In the genomic region with DNA sequence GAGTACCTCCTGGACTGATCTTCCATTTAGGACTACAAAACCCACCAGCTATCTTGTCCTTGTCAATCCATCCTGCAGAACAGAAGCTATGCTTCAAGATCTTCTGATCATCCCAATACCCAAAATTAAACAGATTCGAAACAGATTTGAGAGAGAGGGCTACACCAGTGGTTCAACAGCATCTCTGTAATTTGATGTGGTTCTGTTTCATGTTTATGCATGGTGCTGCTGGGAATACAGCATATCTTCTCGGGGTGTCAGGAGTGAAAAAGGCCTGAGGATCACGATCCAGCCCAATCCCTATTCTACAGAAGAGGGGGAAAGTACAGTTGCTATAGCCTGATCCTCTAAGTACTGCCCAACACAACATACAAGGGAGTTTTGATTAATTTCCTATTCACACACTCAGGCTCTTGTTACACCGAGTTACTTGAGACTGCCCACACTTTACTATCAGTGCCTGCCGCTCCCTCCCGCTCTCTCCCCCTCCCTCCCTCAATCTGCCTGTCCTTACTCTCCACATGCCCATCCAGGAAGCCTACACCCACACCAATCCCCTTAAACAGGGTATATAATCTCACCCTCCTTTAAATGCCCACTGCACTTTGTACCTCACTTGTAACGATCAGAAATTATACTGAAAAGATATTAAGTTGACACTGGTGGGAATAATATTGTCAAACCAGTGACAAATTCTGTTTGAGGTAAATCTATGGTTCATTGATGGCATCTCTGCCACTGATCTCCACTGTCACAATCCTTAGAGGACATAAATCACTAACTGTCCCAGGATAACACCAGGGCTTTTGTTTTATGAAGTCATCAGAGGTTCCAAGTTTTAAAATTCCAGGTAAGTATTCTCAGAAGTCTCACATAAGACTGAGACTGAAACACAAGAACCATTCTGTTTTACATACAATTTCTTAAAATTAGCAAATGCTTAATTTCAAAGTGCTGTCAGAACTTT, we compare ENCODE assay signal across 13 cellular contexts.
DNase-seq lines count a peak whose midpoint lies in the region; ATAC-seq, FAIRE-seq and TF ChIP-seq lines count a peak whose summit lies in the region.
"Had no signal": no experiment of that assay in that cellular context is flagged by ENCODE, and none has a peak within 500 bp of the region (broad histone marks: within the 10 kb centered on the region; RNA-seq: fewer than 3 reads in every experiment).

No MANE protein-coding gene starts in this region.

- no peaks in the 10 kb centered on the region for H3K9me3 Mint-ChIP-seq in mesothelial cell of epicardium
- H3K9me3 Mint-ChIP-seq in activated T-helper 17 cell treated with anti-CD3 and anti-CD28 coated beads, Interleukin-2, amount 50 U/mL, for 72 hours, result no peaks in the 10 kb centered on the region

- in situ Hi-C loops in HepG2 (cut with HindIII; ENCODE audit: extremely low pct_ligation_motif_present, low pct_unique_long_range_greater_than_20kb), result loop anchor here (25.0 kb wide), 1 partner anchor 682 kb away; no protein-coding TSS in a partner anchor
- in situ Hi-C loops in GM12878 (cut with MboI), result loop anchor here (25.0 kb wide), 2 partner anchors 557 to 682 kb away; no protein-coding TSS in a partner anchor

- H3K27ac ChIP-seq in HepG2 (ENCODE audit: extremely low read length, insufficient read depth, low read length) (no peak overlapping the region), right lobe of liver (no peak overlapping the region), GM12878 (ENCODE audit: control insufficient read depth, insufficient read depth) (no peak overlapping the region)

- DNase-seq in HepG2 (ENCODE audit: low spot score) (no peak), right lobe of liver (no peak), GM12878 (ENCODE audit: low read depth, low spot score) (no peak), mesothelial cell of epicardium (ENCODE audit: low spot score in 2 of 2, unreplicated experiment in 2 of 2) (no peak), GF-D8 (lab: John Stamatoyannopoulos, UW) (no peak), NCI-H1048 (lab: John Stamatoyannopoulos, UW) (no peak), midbrain (lab: John Stamatoyannopoulos, UW) (no peak)
- DNase-seq: activated CD8-positive, alpha-beta memory T cell treated with anti-CD3 and anti-CD28 coated beads for 24 hours; left cardiac atrium; NK-92 treated with Interleukin-12 subunit alpha and Interleukin-12 subunit beta, amount 100 ng/mL, for 24 hours had no signal

- TF ChIP-seq RAD21 in HepG2 (CRISPR knock-in tag; IDR thresholded peaks at IDR 0.05) (no peak), GM12878 (IDR thresholded peaks at IDR 0.05; ENCODE audit: insufficient read depth, low read depth, low read length) (no peak)

- intact Hi-C loops in HepG2 (cut with micrococcal nuclease; ENCODE audit: unreplicated experiment) (no loop called here), right lobe of liver (cut with DNase I) (no loop called here), GM12878 (cut with micrococcal nuclease; ENCODE audit: unreplicated experiment) (no loop called here)

- H3K4me1 Mint-ChIP-seq in mesothelial cell of epicardium, result peaks cover 34% of the 10 kb centered on the region
- H3K4me1 Mint-ChIP-seq in activated T-helper 17 cell treated with anti-CD3 and anti-CD28 coated beads, Interleukin-2, amount 50 U/mL, for 72 hours, result peaks cover 35% of the 10 kb centered on the region

- H3K9ac ChIP-seq in HepG2 (ENCODE audit: insufficient read depth, low read depth, low read length) (no peak overlapping the region), GM12878 (ENCODE audit: control insufficient read depth, insufficient read depth, low read length) (no peak overlapping the region)

- peak overlapping the region; percentile 3 for H3K27ac Mint-ChIP-seq in mesothelial cell of epicardium
- H3K27ac Mint-ChIP-seq in activated T-helper 17 cell treated with anti-CD3 and anti-CD28 coated beads, Interleukin-2, amount 50 U/mL, for 72 hours, result no peak overlapping the region

- no peak overlapping the region for H3K4me2 ChIP-seq in HepG2 (ENCODE audit: low read depth, low read length)
- H3K4me2 ChIP-seq in GM12878 (ENCODE audit: control insufficient read depth, insufficient read depth), result peak overlapping the region; percentile 30

- RAD21 ChIA-PET in GM12878 (lab: Charles Lee; ENCODE audit: unreplicated experiment), result no interaction called here

- BruUV-seq in HepG2 (replicated peaks; lab: Mats Ljungman, UMichigan), result TSS peak; percentile 1
- BruUV-seq in GM12878 (replicated peaks; lab: Mats Ljungman, UMichigan), result TSS peak; percentile 4

- H3K4me1 ChIP-seq in HepG2 (ENCODE audit: insufficient read depth, low read length), result peaks cover 42% of the 10 kb centered on the region
- H3K4me1 ChIP-seq in right lobe of liver, result peaks cover 0 to 6% (median 0%) of the 10 kb centered on the region in 4 donors
- peaks cover 27% of the 10 kb centered on the region for H3K4me1 ChIP-seq in GM12878 (ENCODE audit: control insufficient read depth, insufficient read depth, low read length)

- SMC1A ChIA-PET in GM12878 (lab: Charles Lee; ENCODE audit: uncharacterized antibody, unreplicated experiment), result interaction anchor here (1.2 kb wide), 1 partner anchor 693 kb away, joined by 6 read pairs; no protein-coding TSS in a partner anchor

- H3K79me2 ChIP-seq in HepG2 (ENCODE audit: insufficient read depth, low read length), result peaks cover 87% of the 10 kb centered on the region
- H3K79me2 ChIP-seq in GM12878 (ENCODE audit: control insufficient read depth, insufficient read depth, low read length), result peaks cover 86% of the 10 kb centered on the region

- FAIRE-seq in HepG2 (lab: Jason Lieb, UNC) (no peak), GM12878 (lab: Jason Lieb, UNC) (no peak)
- FAIRE-seq: endothelial cell of umbilical vein, TTC549 had no signal

- TF ChIP-seq EP300 in HepG2 (IDR thresholded peaks at IDR 0.05; ENCODE audit: low read depth in 2 of 2, low read length in 2 of 2) (no peak), HepG2 (CRISPR knock-in tag; IDR thresholded peaks at IDR 0.05; ENCODE audit: borderline replicate concordance) (no peak), GM12878 (IDR thresholded peaks at IDR 0.05; ENCODE audit: borderline replicate concordance in 1 of 2, control insufficient read depth in 1 of 2, low read depth in 2 of 2, low read length in 2 of 2) (no peak)

- CTCF ChIA-PET in HepG2 (lab: Yijun Ruan, JAX; ENCODE audit: low intra/inter-chr PET ratio, low total read pairs), result no interaction called here
- CTCF ChIA-PET in GM12878 (lab: Yijun Ruan, JAX), result no interaction called here

- H2AFZ ChIP-seq in HepG2 (ENCODE audit: low read length), result no peak overlapping the region
- H2AFZ ChIP-seq in GM12878 (ENCODE audit: control insufficient read depth, low read depth, low read length), result no peak overlapping the region

- H4K20me1 ChIP-seq in HepG2 (ENCODE audit: insufficient read depth, low read length) (no peaks in the 10 kb centered on the region; the same call in 1 of the 2 replicates), GM12878 (ENCODE audit: control insufficient read depth, insufficient read depth) (peaks cover 7% of the 10 kb centered on the region)

- H3K36me3 ChIP-seq in HepG2 (replicated peaks in 1 of 2; ENCODE audit: control insufficient read depth in 1 of 2, insufficient read depth in 2 of 2, low read length in 2 of 2), result peaks cover 2 to 4% of the 10 kb centered on the region in 2 experiments; a peak in 3 of 5 replicates
- no peaks in the 10 kb centered on the region for H3K36me3 ChIP-seq in right lobe of liver
- H3K36me3 ChIP-seq in GM12878 (ENCODE audit: control insufficient read depth in 2 of 2, insufficient read depth in 2 of 2, low read length in 1 of 2), result peaks cover 3 to 12% of the 10 kb centered on the region in 2 experiments; a peak in 3 of 4 replicates

- H3K4me3 ChIP-seq in HepG2 (replicated peaks in 1 of 3; ENCODE audit: insufficient read depth in 1 of 3, low read depth in 2 of 3, low read length in 3 of 3) (no peak overlapping the region), right lobe of liver (no peak overlapping the region), GM12878 (no peak overlapping the region)

- WGBS in HepG2 (ENCODE audit: low lambda C conversion rate), result 92% methylated on average over 7 of the region's 7 CpGs
- 74% methylated on average over 6 of the region's 7 CpGs for WGBS in right lobe of liver (ENCODE audit: insufficient coverage, low coverage, low lambda C conversion rate, missing lambda C conversion rate)
- WGBS in GM12878 (ENCODE audit: insufficient coverage, insufficient replicate concordance, low lambda C conversion rate, missing lambda C conversion rate), result 91% methylated on average over 7 of the region's 7 CpGs

- H3K9me3 ChIP-seq in HepG2 (ENCODE audit: low read length) (no peaks in the 10 kb centered on the region), right lobe of liver (no peaks in the 10 kb centered on the region), GM12878 (replicated peaks; ENCODE audit: control insufficient read depth, insufficient read depth, low read length) (no peaks in the 10 kb centered on the region)

- no peaks in the 10 kb centered on the region for H3K27me3 ChIP-seq in HepG2 (ENCODE audit: control insufficient read depth in 1 of 2, insufficient read depth in 2 of 2, low read length in 2 of 2)
- H3K27me3 ChIP-seq in right lobe of liver, result peaks cover 0 to 12% of the 10 kb centered on the region in 2 donors
- no peaks in the 10 kb centered on the region for H3K27me3 ChIP-seq in GM12878 (replicated peaks in 1 of 2; ENCODE audit: control insufficient read depth in 2 of 2, insufficient read depth in 2 of 2, low read length in 1 of 2)

- no peak for TF ChIP-seq CTCF in HepG2 (CRISPR knock-in tag; IDR thresholded peaks at IDR 0.05)
- TF ChIP-seq CTCF in right lobe of liver (IDR thresholded peaks at IDR 0.05), result no peak
- no peak for TF ChIP-seq CTCF in GM12878 (IDR thresholded peaks at IDR 0.05 in 2 of 3, conservative IDR thresholded peaks at IDR 0.05 in 1 of 3; ENCODE audit: control insufficient read depth in 2 of 3, extremely low read depth in 1 of 3, insufficient read depth in 1 of 3, low read depth in 3 of 3, low read length in 3 of 3)
- TF ChIP-seq CTCF in mesothelial cell of epicardium (IDR thresholded peaks at IDR 0.05; ENCODE audit: unreplicated experiment), result no peak

- H3K27me3 Mint-ChIP-seq in mesothelial cell of epicardium (ENCODE audit: low read depth), result no peaks in the 10 kb centered on the region
- no peaks in the 10 kb centered on the region for H3K27me3 Mint-ChIP-seq in activated T-helper 17 cell treated with anti-CD3 and anti-CD28 coated beads, Interleukin-2, amount 50 U/mL, for 72 hours

- POLR2A ChIA-PET in HepG2 (lab: Yijun Ruan, JAX), result no interaction called here
- POLR2A ChIA-PET in GM12878 (lab: Charles Lee), result no interaction called here

- no peak overlapping the region for H3K4me3 Mint-ChIP-seq in mesothelial cell of epicardium
- no peak overlapping the region for H3K4me3 Mint-ChIP-seq in activated T-helper 17 cell treated with anti-CD3 and anti-CD28 coated beads, Interleukin-2, amount 50 U/mL, for 72 hours

- TF ChIP-seq POLR2A in HepG2 (IDR thresholded peaks at IDR 0.05; ENCODE audit: insufficient read depth in 1 of 2, low read depth in 2 of 2, low read length in 2 of 2) (no peak; a peak in 1 of 4 replicates), right lobe of liver (IDR thresholded peaks at IDR 0.05) (no peak), GM12878 (IDR thresholded peaks at IDR 0.05; ENCODE audit: low read depth, low read length) (no peak)

- peaks cover 13% of the 10 kb centered on the region for H3K36me3 Mint-ChIP-seq in mesothelial cell of epicardium
- peaks cover 58% of the 10 kb centered on the region for H3K36me3 Mint-ChIP-seq in activated T-helper 17 cell treated with anti-CD3 and anti-CD28 coated beads, Interleukin-2, amount 50 U/mL, for 72 hours (ENCODE audit: low read depth)

- ATAC-seq in HepG2, result no peak
- no peak for ATAC-seq in right lobe of liver
- ATAC-seq in GM12878, result no peak
- no peak for ATAC-seq in activated T-helper 17 cell treated with anti-CD3 and anti-CD28 coated beads, Interleukin-2, amount 50 U/mL, for 72 hours (replicated peaks)
- ATAC-seq: left cardiac atrium had no signal
